In genomic region chr18:76377359-76377756, GRCh38 we compare ENCODE assay signal across 15 cellular contexts.
DNase-seq lines count a peak whose midpoint lies in the region; ATAC-seq and TF ChIP-seq lines count a peak whose summit lies in the region.
"Had no signal": no experiment of that assay in that cellular context is flagged by ENCODE, and none has a peak within 500 bp of the region (broad histone marks: within the 10 kb centered on the region; RNA-seq: fewer than 3 reads in every experiment).

No MANE protein-coding gene starts in this region.

- H3K4me2 ChIP-seq in DND-41 (ENCODE audit: insufficient read depth, low read length) = peak overlapping the region; percentile 63

- TF ChIP-seq CTCF in C4-2B (conservative IDR thresholded peaks at IDR 0.05) = no peak
- no peak for TF ChIP-seq CTCF in DND-41 (IDR thresholded peaks at IDR 0.05; ENCODE audit: borderline replicate concordance, extremely low read depth, low read length, poor library complexity, severe bottlenecking)
- no peak for TF ChIP-seq CTCF in nephron progenitor cell (IDR thresholded peaks at IDR 0.05)

- no peaks in the 10 kb centered on the region; the same call in 1 of the 2 replicates for H3K36me3 ChIP-seq in DND-41 (ENCODE audit: insufficient read depth, low read length)
- no peaks in the 10 kb centered on the region for H3K36me3 ChIP-seq in effector memory CD4-positive, alpha-beta T cell (ENCODE audit: control insufficient read depth, insufficient read depth, low read length)

- peaks cover 4% of the 10 kb centered on the region for H3K9me3 Mint-ChIP-seq in activated naive CD8-positive, alpha-beta T cell (ENCODE audit: low read depth)
- H3K9me3 Mint-ChIP-seq in nephron progenitor cell = peaks cover 3% of the 10 kb centered on the region
- H3K9me3 Mint-ChIP-seq: CD4-positive, alpha-beta memory T cell had no signal

- H3K4me3 Mint-ChIP-seq in activated naive CD8-positive, alpha-beta T cell = no peak overlapping the region
- H3K4me3 Mint-ChIP-seq in nephron progenitor cell = no peak overlapping the region

- ATAC-seq in DND-41 (ENCODE audit: insufficient read depth, low read depth) = peak; percentile 73
- no peak for ATAC-seq in HG03469 (IDR thresholded peaks at IDR 0.05; ENCODE audit: unreplicated experiment)

- H2AFZ ChIP-seq in DND-41 (ENCODE audit: low read depth, low read length) = no peak overlapping the region

- H3K9me3 ChIP-seq in DND-41 (ENCODE audit: insufficient read depth, low read length, severe bottlenecking) = peaks cover 4% of the 10 kb centered on the region
- H3K9me3 ChIP-seq in effector memory CD4-positive, alpha-beta T cell (ENCODE audit: control insufficient read depth, low read length) = no peaks in the 10 kb centered on the region

- peak overlapping the region; percentile 30; the same call in 1 of the 2 replicates for H3K27ac ChIP-seq in C4-2B
- peak overlapping the region; percentile 98 for H3K27ac ChIP-seq in DND-41 (ENCODE audit: low read length)
- H3K27ac ChIP-seq in effector memory CD4-positive, alpha-beta T cell (ENCODE audit: insufficient read depth, low read length, poor library complexity, severe bottlenecking) = no peak overlapping the region
- H3K27ac ChIP-seq: HL-60 had no signal

- peaks cover 53% of the 10 kb centered on the region for H3K4me1 Mint-ChIP-seq in activated naive CD8-positive, alpha-beta T cell (ENCODE audit: low read depth)
- peaks cover 67% of the 10 kb centered on the region for H3K4me1 Mint-ChIP-seq in nephron progenitor cell

- peak; percentile 86 for DNase-seq in DND-41
- no peak for DNase-seq in nephron progenitor cell
- no peak for DNase-seq in effector memory CD4-positive, alpha-beta T cell
- DNase-seq in NCI-H524 treated with DMSO at 0.1 percent for 48 hours (lab: John Stamatoyannopoulos, UW) = no peak
- DNase-seq: ACHN, GOT3, NCI-H1048, NCI-H146, NCI-H345 had no signal

- H3K36me3 Mint-ChIP-seq in activated naive CD8-positive, alpha-beta T cell = peaks cover 7% of the 10 kb centered on the region
- H3K36me3 Mint-ChIP-seq in nephron progenitor cell (ENCODE audit: low read depth) = peaks cover 80% of the 10 kb centered on the region
- H3K36me3 Mint-ChIP-seq: CD4-positive, alpha-beta memory T cell had no signal

- H3K79me2 ChIP-seq in DND-41 (ENCODE audit: insufficient read depth, low read length) = no peaks in the 10 kb centered on the region

- H3K27me3 ChIP-seq in DND-41 (ENCODE audit: insufficient read depth, low read length, poor library complexity) = no peaks in the 10 kb centered on the region
- no peaks in the 10 kb centered on the region for H3K27me3 ChIP-seq in effector memory CD4-positive, alpha-beta T cell (replicated peaks; ENCODE audit: control insufficient read depth, insufficient read depth, low read length, poor library complexity, severe bottlenecking)

- H3K27me3 Mint-ChIP-seq in activated naive CD8-positive, alpha-beta T cell = no peaks in the 10 kb centered on the region
- no peaks in the 10 kb centered on the region for H3K27me3 Mint-ChIP-seq in nephron progenitor cell (ENCODE audit: low read depth, poor library complexity)
- H3K27me3 Mint-ChIP-seq: CD4-positive, alpha-beta memory T cell had no signal

- no peaks in the 10 kb centered on the region for H4K20me1 ChIP-seq in DND-41 (ENCODE audit: insufficient read depth, low read length)

- H3K9ac ChIP-seq in DND-41 (ENCODE audit: low read depth, low read length) = peak overlapping the region; percentile 80

- H3K4me1 ChIP-seq in DND-41 (ENCODE audit: insufficient read depth, low read length) = peaks cover 86% of the 10 kb centered on the region
- peaks cover 17% of the 10 kb centered on the region for H3K4me1 ChIP-seq in effector memory CD4-positive, alpha-beta T cell (ENCODE audit: control insufficient read depth, insufficient read depth, low read length, poor library complexity, severe bottlenecking)

- H3K27ac Mint-ChIP-seq in activated naive CD8-positive, alpha-beta T cell = peak overlapping the region; percentile 77
- H3K27ac Mint-ChIP-seq in nephron progenitor cell = peak overlapping the region; percentile 61

- peak overlapping the region in 1 of 2 experiments; percentile 49; a peak in 2 of 4 replicates for H3K4me3 ChIP-seq in DND-41 (ENCODE audit: low read depth in 1 of 2, low read length in 2 of 2)
- H3K4me3 ChIP-seq in effector memory CD4-positive, alpha-beta T cell (ENCODE audit: insufficient read depth, low read depth, low read length, poor library complexity, severe bottlenecking) = no peak overlapping the region
- H3K4me3 ChIP-seq: K562 had no signal
